Comparison of ENCODE assay signal across 8 cellular contexts in the genomic region with DNA sequence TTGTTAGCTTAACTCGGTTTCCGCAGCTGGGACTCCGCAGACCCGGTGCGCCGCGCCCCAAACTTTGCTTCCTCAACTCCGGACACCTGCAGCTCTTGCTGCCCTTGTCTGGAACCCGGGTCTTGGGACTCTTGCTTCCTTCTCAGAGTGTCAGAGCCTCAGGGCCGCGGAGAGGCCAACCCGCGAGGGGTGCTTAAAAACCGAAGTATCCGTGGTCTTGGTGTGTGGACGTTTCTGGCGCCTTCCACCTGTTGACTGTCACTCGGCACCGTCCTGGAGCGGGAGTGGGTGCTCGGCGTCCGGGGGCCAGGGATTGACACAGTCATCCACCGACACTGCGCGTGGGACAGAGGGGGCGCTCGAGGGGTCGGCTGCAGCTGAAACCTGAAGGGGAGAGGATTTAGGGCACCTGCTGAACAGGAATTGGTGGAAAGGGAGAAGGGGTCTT. TPM values are rescaled to one million over a fixed set of nuclear protein-coding genes. Genes with fewer than 3 reads are reported as not detected.
DNase-seq lines count a peak whose midpoint lies in the region; ATAC-seq, FAIRE-seq and TF ChIP-seq lines count a peak whose summit lies in the region.

No MANE protein-coding gene starts in this region.

- H3K9me3 ChIP-seq in body of pancreas (no peaks in the 10 kb centered on the region), kidney (ENCODE audit: control insufficient read depth in 1 of 2, low read length in 2 of 2) (no peaks in the 10 kb centered on the region)

- no peaks in the 10 kb centered on the region for H3K27me3 ChIP-seq in body of pancreas

- TF ChIP-seq CTCF in AG09319 (IDR thresholded peaks at IDR 0.05; ENCODE audit: low read depth, low read length): peak; percentile 45
- TF ChIP-seq CTCF in body of pancreas (IDR thresholded peaks at IDR 0.05): peak; percentile 13 to 61 (median 52)
- peak; percentile 53 for TF ChIP-seq CTCF in kidney (IDR thresholded peaks at IDR 0.05; ENCODE audit: borderline replicate concordance, extremely low read depth, insufficient read depth)

- H3K27ac Mint-ChIP-seq in T-helper 1 cell treated with Interleukin-12 subunit alpha and Interleukin-12 subunit beta and Interleukin-4 antibody, amounts not matched to agents 30 μg/mL and 1 μg/mL, for 36 hours: peak overlapping the region; percentile 95

- H3K9me3 Mint-ChIP-seq in T-helper 1 cell treated with Interleukin-12 subunit alpha and Interleukin-12 subunit beta and Interleukin-4 antibody, amounts not matched to agents 30 μg/mL and 1 μg/mL, for 36 hours: no peaks in the 10 kb centered on the region

- H3K27ac ChIP-seq in body of pancreas (peak overlapping the region; percentile 91 to 99 (median 94)), kidney (ENCODE audit: low read depth in 2 of 2, low read length in 2 of 2) (peak overlapping the region; percentile 95 to 97)

- peaks cover 30% of the 10 kb centered on the region for H3K36me3 Mint-ChIP-seq in T-helper 1 cell treated with Interleukin-12 subunit alpha and Interleukin-12 subunit beta and Interleukin-4 antibody, amounts not matched to agents 30 μg/mL and 1 μg/mL, for 36 hours (ENCODE audit: low read depth)

- H3K4me1 Mint-ChIP-seq in T-helper 1 cell treated with Interleukin-12 subunit alpha and Interleukin-12 subunit beta and Interleukin-4 antibody, amounts not matched to agents 30 μg/mL and 1 μg/mL, for 36 hours (ENCODE audit: low read depth): peaks cover 37% of the 10 kb centered on the region

- 0% methylated on average over 10 to 29 of the region's 29 CpGs for WGBS in body of pancreas, 2 donors

- no peaks in the 10 kb centered on the region for H3K36me3 ChIP-seq in body of pancreas (replicated peaks in 1 of 2; ENCODE audit: insufficient read depth in 1 of 2, low read depth in 2 of 2)
- no peaks in the 10 kb centered on the region for H3K36me3 ChIP-seq in kidney (ENCODE audit: control insufficient read depth in 1 of 2, insufficient read depth in 2 of 2, low read length in 2 of 2)

- TF ChIP-seq POLR2A in body of pancreas (IDR thresholded peaks at IDR 0.05): no peak

- no peak for FAIRE-seq in kidney (lab: Jason Lieb, UNC)

- H3K4me3 ChIP-seq in body of pancreas (peak overlapping the region; percentile 35 to 61), kidney (ENCODE audit: low read length in 2 of 2) (peak overlapping the region; percentile 74 to 88)

- intact Hi-C loops in body of pancreas (cut with DNase I) (no loop called here), kidney (cut with DNase I) (no loop called here)

- peak; percentile 38 for ATAC-seq in GM19043 (IDR thresholded peaks at IDR 0.05; ENCODE audit: low read depth, unreplicated experiment)
- peak; percentile 44 for ATAC-seq in HG03342 (IDR thresholded peaks at IDR 0.05; ENCODE audit: unreplicated experiment)
- peak; percentile 43 for ATAC-seq in body of pancreas

- peak overlapping the region; percentile 90 to 94 for H3K9ac ChIP-seq in kidney (ENCODE audit: low read length in 2 of 2)

- H3K4me1 ChIP-seq in body of pancreas (peaks cover 35% of the 10 kb centered on the region), kidney (ENCODE audit: control insufficient read depth in 1 of 2, insufficient read depth in 1 of 2, low read depth in 1 of 2, low read length in 2 of 2) (peaks cover 8 to 16% of the 10 kb centered on the region in 2 donors)

- DNase-seq in AG09319 (ENCODE audit: extremely low read depth, low read depth) (no peak), body of pancreas (peak; percentile 71 to 83 (median 77)), kidney (peak; percentile 91), KG1 (lab: John Stamatoyannopoulos, UW) (no peak)
- DNase-seq in stimulated activated CD4-positive, alpha-beta T cell treated with anti-CD3 and anti-CD28 coated beads, Interleukin-1b, Interleukin-23, amount 100 ng/mL, for 1 hour (ENCODE audit: low read depth in 2 of 2): peak; percentile 27 to 34

- H3K27me3 Mint-ChIP-seq in T-helper 1 cell treated with Interleukin-12 subunit alpha and Interleukin-12 subunit beta and Interleukin-4 antibody, amounts not matched to agents 30 μg/mL and 1 μg/mL, for 36 hours (ENCODE audit: low read depth): peaks cover 12% of the 10 kb centered on the region

- peak overlapping the region; percentile 98 for H3K4me3 Mint-ChIP-seq in T-helper 1 cell treated with Interleukin-12 subunit alpha and Interleukin-12 subunit beta and Interleukin-4 antibody, amounts not matched to agents 30 μg/mL and 1 μg/mL, for 36 hours

RNA-seq across cellular contexts. Expression of a gene that starts 0.4 kb away (rescaled TPM):
- total RNA-seq in body of pancreas: 10 to 100 TPM; 15.8 to 41.8 TPM
- 67.5 TPM for total RNA-seq in kidney
- polyA plus RNA-seq in kidney (ENCODE audit: insufficient read depth, low read depth, low replicate concordance): 43.4 TPM

RNA-seq across cellular contexts. Expression of a gene that starts 48.0 kb away (rescaled TPM):
- total RNA-seq in body of pancreas: 10 to 100 TPM; 18.5 to 34.0 TPM
- 35.0 TPM for total RNA-seq in kidney
- 14.8 TPM for polyA plus RNA-seq in kidney (ENCODE audit: insufficient read depth, low read depth, low replicate concordance)

Comparison
In these comparisons a context has a peak if more than half of its experiments do, and no peak if none do; other contexts are left out.
1. DNase-seq: peak in body of pancreas (4 of 4), kidney (single experiment) and stimulated activated CD4-positive, alpha-beta T cell treated with anti-CD3 and anti-CD28 coated beads, Interleukin-1b, Interleukin-23, amount 100 ng/mL, for 1 hour (2 of 2); none in AG09319 (single experiment) and KG1 (single experiment).
2. Peak in every context shown above with its lines, with median percentiles within 50 percentile points of each other: CTCF ChIP-seq and ATAC-seq.